ENCODE assay signal across 27 cellular contexts in the genomic region with DNA sequence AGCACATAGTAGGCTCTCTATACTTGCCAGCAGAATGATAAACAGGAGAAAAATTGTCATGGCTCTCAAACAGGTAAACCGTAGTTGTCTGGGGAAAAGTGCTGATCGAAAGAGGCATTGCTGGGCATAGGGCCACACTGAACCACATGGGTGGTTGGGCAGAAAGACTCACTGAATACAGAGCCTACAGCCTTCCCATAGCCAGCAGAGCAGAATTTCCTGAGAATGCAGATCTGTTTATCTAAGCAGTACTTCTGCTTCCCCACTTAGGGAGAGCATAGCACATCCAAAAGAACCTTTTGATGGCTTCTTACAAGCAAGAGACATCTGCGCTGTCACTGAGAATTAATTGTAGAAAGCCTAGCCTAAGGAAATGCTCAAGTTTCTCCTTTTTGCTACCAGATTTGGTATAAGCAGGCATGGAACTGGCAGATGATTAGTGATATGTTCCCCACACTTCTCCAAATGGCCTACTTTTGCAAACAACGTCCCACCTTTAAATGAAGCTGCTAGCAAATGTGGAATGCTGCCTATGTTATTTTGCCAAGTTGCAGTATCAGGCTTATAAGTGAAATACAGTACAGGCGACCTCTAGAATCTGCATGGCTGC. TPM values are rescaled to one million over a fixed set of nuclear protein-coding genes. Genes with fewer than 3 reads are reported as not detected.
DNase-seq lines count a peak whose midpoint lies in the region; TF ChIP-seq lines count a peak whose summit lies in the region.
"Had no signal": no experiment of that assay in that cellular context is flagged by ENCODE, and none has a peak within 500 bp of the region (broad histone marks: within the 10 kb centered on the region; RNA-seq: fewer than 3 reads in every experiment).

No MANE protein-coding gene starts in this region.

- peak overlapping the region; percentile 65 for H3K27ac ChIP-seq in temporal lobe (ENCODE audit: low read depth, low read length)
- H3K27ac ChIP-seq: 22Rv1, esophagus squamous epithelium had no signal

- no peaks in the 10 kb centered on the region for H3K36me3 Mint-ChIP-seq in brain
- H3K36me3 Mint-ChIP-seq: natural killer cell had no signal

- peaks cover 68% of the 10 kb centered on the region for H3K4me1 Mint-ChIP-seq in brain

- H3K27me3 Mint-ChIP-seq in brain = peaks cover 2% of the 10 kb centered on the region

- H3K4me3 Mint-ChIP-seq in brain = no peak overlapping the region
- H3K4me3 Mint-ChIP-seq: effector memory CD8-positive, alpha-beta T cell; natural killer cell had no signal

- peak; percentile 22 for DNase-seq in DMS153 (lab: John Stamatoyannopoulos, UW)
- no peak for DNase-seq in DMS153 treated with DMSO at 0.1 percent for 48 hours (lab: John Stamatoyannopoulos, UW; ENCODE audit: unreplicated experiment)
- DNase-seq in medulla oblongata (ENCODE audit: extremely low spot score) = peak; percentile 60
- no peak for DNase-seq in NCI-H1436 treated with DMSO at 0.1 percent for 48 hours (lab: John Stamatoyannopoulos, UW)
- no peak for DNase-seq in HPDE6-E6E7 (ENCODE audit: extremely low spot score)
- no peak for DNase-seq in hepatic stellate cell (ENCODE audit: low spot score)
- DNase-seq: activated CD4-positive, alpha-beta T cell treated with anti-CD3 and anti-CD28 coated beads for 48 hours; activated effector memory CD4-positive, alpha-beta T cell treated with Interleukin-2 at 50 U/mL for 16 hours; Calu3; effector memory CD8-positive, alpha-beta T cell; esophagus squamous epithelium; HCEC 1CT; mesendoderm; natural killer cell; NCI-H526; stimulated activated CD4-positive, alpha-beta T cell treated with anti-CD3 and anti-CD28 coated beads, Interleukin-2, amount 100 ng/mL, for 24 hours; stimulated activated naive CD4-positive, alpha-beta T cell treated with Interleukin-2 at 50 U/mL for 16 hours; SW 1271; trophoblast cell had no signal

- TF ChIP-seq CTCF in brain (conservative IDR thresholded peaks at IDR 0.05) = no peak

- H3K9me3 Mint-ChIP-seq in brain = no peaks in the 10 kb centered on the region
- H3K9me3 Mint-ChIP-seq: effector memory CD8-positive, alpha-beta T cell; natural killer cell had no signal

- peak overlapping the region in 4 of 5 experiments; percentile 75 to 92 (median 90) for H3K27ac Mint-ChIP-seq in brain
- H3K27ac Mint-ChIP-seq: effector memory CD8-positive, alpha-beta T cell; natural killer cell; progenitor cell of endocrine pancreas had no signal

RNA-seq across cellular contexts. Expression of gene KLHDC8A, which starts 13.0 kb away (rescaled TPM):
- 11.4 TPM for polyA plus RNA-seq in brain (ENCODE audit: insufficient read depth, low read depth, low replicate concordance)
- 27.5 TPM for total RNA-seq in temporal lobe
- total RNA-seq: Calu3, cardiac septum, natural killer cell had no signal
- polyA plus RNA-seq: BJ had no signal

RNA-seq across cellular contexts. Expression of gene NUAK2, which starts 48.2 kb away (rescaled TPM):
- polyA plus RNA-seq in brain (ENCODE audit: insufficient read depth, low read depth, low replicate concordance) = 14.4 TPM
- total RNA-seq in temporal lobe = 0.98 TPM

RNA-seq across cellular contexts. Expression of gene LEMD1, which starts 52.1 kb away (rescaled TPM):
- not detected for polyA plus RNA-seq in brain (ENCODE audit: insufficient read depth, low read depth, low replicate concordance)
- total RNA-seq in temporal lobe = 5.4 TPM
- total RNA-seq: cardiac septum, glomerular endothelial cell, natural killer cell, skeletal muscle tissue had no signal
- polyA plus RNA-seq: BJ had no signal

Comparison
In these comparisons a context has a peak if more than half of its experiments do, and no peak if none do; other contexts are left out.
1. DNase-seq: peak in DMS153 (single experiment) and medulla oblongata (single experiment); none in DMS153 treated with DMSO at 0.1 percent for 48 hours (single experiment), NCI-H1436 treated with DMSO at 0.1 percent for 48 hours (single experiment), HPDE6-E6E7 (single experiment) and hepatic stellate cell (single experiment).